ENCODE assay signal across 19 cellular contexts in genomic region chr1:56017336-56017735, GRCh38.
DNase-seq lines count a peak whose midpoint lies in the region; ATAC-seq and TF ChIP-seq lines count a peak whose summit lies in the region.
"Had no signal": no experiment of that assay in that cellular context is flagged by ENCODE, and none has a peak within 500 bp of the region (broad histone marks: within the 10 kb centered on the region; RNA-seq: fewer than 3 reads in every experiment).

No MANE protein-coding gene starts in this region.

- TF ChIP-seq CTCF in RWPE2 (IDR thresholded peaks at IDR 0.05; ENCODE audit: poor library complexity, severe bottlenecking) (no peak), fibroblast of mammary gland (conservative IDR thresholded peaks at IDR 0.05; ENCODE audit: control insufficient read depth, insufficient read depth, low read depth, low read length) (no peak), upper lobe of right lung (IDR thresholded peaks at IDR 0.05) (no peak)

- DNase-seq in DMS53 (lab: John Stamatoyannopoulos, UW) (peak; percentile 24), DMS53 treated with DMSO at 0.1 percent for 48 hours (lab: John Stamatoyannopoulos, UW; ENCODE audit: unreplicated experiment) (no peak), RWPE2 (ENCODE audit: low spot score) (no peak), fibroblast of mammary gland (ENCODE audit: low read depth) (peak; percentile 50), renal cortical epithelial cell (ENCODE audit: low read depth) (peak; percentile 34), DMS 273 (lab: John Stamatoyannopoulos, UW; ENCODE audit: unreplicated experiment) (no peak), upper lobe of right lung (no peak)
- DNase-seq: DMS 273 treated with DMSO at 0.1 percent for 48 hours, GF-D8, H9, Kasumi-1, NCI-H1105 treated with DMSO at 0.1 percent for 48 hours, NCI-H1694, NCI-H2107, NCI-H526 had no signal

- H3K4me3 ChIP-seq in RWPE2 (ENCODE audit: severe bottlenecking) (no peak overlapping the region), fibroblast of mammary gland (ENCODE audit: control insufficient read depth, low read depth, low read length) (no peak overlapping the region), upper lobe of right lung (no peak overlapping the region)
- H3K4me3 ChIP-seq: PC-9, SJSA1 had no signal

- H3K4me1 ChIP-seq in RWPE2 (ENCODE audit: insufficient read depth, poor library complexity, severe bottlenecking), result no peaks in the 10 kb centered on the region
- no peaks in the 10 kb centered on the region for H3K4me1 ChIP-seq in upper lobe of right lung
- H3K4me1 ChIP-seq: SJSA1 had no signal

- ATAC-seq in RWPE2 (ENCODE audit: low read depth) (peak; percentile 88), HG03159 (IDR thresholded peaks at IDR 0.05; ENCODE audit: unreplicated experiment) (no peak), upper lobe of right lung (no peak)

- no peaks in the 10 kb centered on the region for H3K27me3 ChIP-seq in RWPE2 (ENCODE audit: insufficient read depth, poor library complexity, severe bottlenecking)
- H3K27me3 ChIP-seq in upper lobe of right lung, result no peaks in the 10 kb centered on the region
- H3K27me3 ChIP-seq: SJSA1 had no signal

- intact Hi-C loops in upper lobe of right lung (cut with DNase I), result no loop called here

- no peaks in the 10 kb centered on the region for H3K9me3 ChIP-seq in RWPE2 (ENCODE audit: severe bottlenecking)
- H3K9me3 ChIP-seq in upper lobe of right lung, result no peaks in the 10 kb centered on the region
- H3K9me3 ChIP-seq: SJSA1 had no signal

- no peak overlapping the region for H3K27ac ChIP-seq in RWPE2 (ENCODE audit: poor library complexity, severe bottlenecking)
- no peak overlapping the region for H3K27ac ChIP-seq in upper lobe of right lung
- H3K27ac ChIP-seq: 22Rv1, PC-9, SJSA1 had no signal

- no peaks in the 10 kb centered on the region for H3K36me3 ChIP-seq in RWPE2 (ENCODE audit: low read depth)
- H3K36me3 ChIP-seq in upper lobe of right lung, result no peaks in the 10 kb centered on the region
- H3K36me3 ChIP-seq: SJSA1 had no signal

Comparison
In these comparisons a context has a peak if more than half of its experiments do, and no peak if none do; other contexts are left out.
1. DNase-seq: peak in DMS53 (single experiment), fibroblast of mammary gland (single experiment) and renal cortical epithelial cell (single experiment); none in DMS53 treated with DMSO at 0.1 percent for 48 hours (single experiment), RWPE2 (single experiment), DMS 273 (single experiment) and upper lobe of right lung (single experiment).